ENCODE assay signal across 8 cellular contexts in the genomic region with DNA sequence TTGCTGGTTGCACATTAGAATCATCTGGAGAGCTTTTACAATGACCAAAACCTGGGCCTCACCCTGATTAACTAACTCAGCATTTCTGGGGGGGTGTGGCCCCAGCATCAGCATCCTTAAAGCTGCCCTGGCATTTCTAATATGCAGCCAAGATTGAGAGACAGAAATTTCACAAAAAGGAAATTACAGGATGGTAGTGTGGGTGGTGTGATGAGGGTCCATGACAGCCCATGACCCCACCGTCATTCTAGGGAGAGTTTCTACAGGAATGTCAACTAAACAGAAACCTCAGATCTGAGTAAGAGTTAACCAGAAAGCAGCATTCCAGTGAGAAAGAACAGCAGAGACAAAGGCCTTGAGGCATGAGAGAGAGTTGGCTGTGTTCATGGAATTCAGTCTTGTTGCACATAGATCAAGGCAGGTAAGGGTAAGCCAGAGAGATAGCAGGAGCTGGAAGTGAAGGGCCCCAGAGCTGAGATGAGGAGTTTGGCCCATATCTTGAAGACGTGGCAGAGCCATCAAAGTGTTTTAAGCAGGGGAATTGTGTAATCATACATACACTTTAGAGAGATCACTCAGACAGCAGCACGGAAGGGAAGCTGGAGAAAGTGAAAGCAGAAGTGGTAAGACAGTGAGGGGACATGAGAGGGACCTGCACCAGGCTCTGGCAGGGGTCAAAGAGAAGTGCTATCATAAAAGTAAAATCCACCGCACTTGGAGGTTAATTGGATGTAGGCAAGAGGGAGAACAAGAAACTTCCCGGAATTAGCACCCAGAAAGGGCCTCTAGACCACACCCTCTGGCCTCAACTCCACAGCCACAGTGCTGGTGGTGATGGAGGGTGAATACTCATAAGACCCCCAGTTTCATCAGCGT. TPM values are rescaled to one million over a fixed set of nuclear protein-coding genes. Genes with fewer than 3 reads are reported as not detected.
DNase-seq lines count a peak whose midpoint lies in the region; ATAC-seq and TF ChIP-seq lines count a peak whose summit lies in the region.

No MANE protein-coding gene starts in this region.

- 49% methylated on average over 6 of the region's 6 CpGs for WGBS in esophagus muscularis mucosa
- 8 to 20% (median 11%) methylated on average over 6 of the region's 6 CpGs for WGBS in ovary, 3 donors

- H3K27ac ChIP-seq in esophagus muscularis mucosa (replicated peaks in 1 of 4): peak overlapping the region; percentile 26 to 50 (median 41)
- peak overlapping the region; percentile 32 to 78 for H3K27ac ChIP-seq in ovary

- H3K27me3 ChIP-seq in esophagus muscularis mucosa (peaks cover 0 to 7% (median 0%) of the 10 kb centered on the region in 4 donors), ovary (no peaks in the 10 kb centered on the region)

- TF ChIP-seq POLR2A in esophagus muscularis mucosa (IDR thresholded peaks at IDR 0.05; ENCODE audit: low read depth): no peak
- TF ChIP-seq POLR2A in ovary (IDR thresholded peaks at IDR 0.05): no peak

- no peaks in the 10 kb centered on the region for H3K9me3 ChIP-seq in esophagus muscularis mucosa
- no peaks in the 10 kb centered on the region for H3K9me3 ChIP-seq in ovary

- H3K4me1 ChIP-seq in esophagus muscularis mucosa (peaks cover 0 to 8% (median 7%) of the 10 kb centered on the region in 4 donors), ovary (ENCODE audit: insufficient read depth) (peaks cover 13% of the 10 kb centered on the region)

- peak; percentile 71 for DNase-seq in EL
- DNase-seq in esophagus muscularis mucosa (ENCODE audit: extremely low spot score): no peak
- peak in 1 of 5 donors; percentile 41 for DNase-seq in ovary
- DNase-seq in NCI-H526 treated with DMSO at 0.1 percent for 48 hours (lab: John Stamatoyannopoulos, UW): no peak
- no peak for DNase-seq in NCI-H446 (lab: John Stamatoyannopoulos, UW)

- TF ChIP-seq EP300 in esophagus muscularis mucosa (IDR thresholded peaks at IDR 0.05): no peak
- TF ChIP-seq EP300 in ovary (IDR thresholded peaks at IDR 0.05): no peak

- ATAC-seq in GM21367 (IDR thresholded peaks at IDR 0.05; ENCODE audit: unreplicated experiment): peak; percentile 97
- peak; percentile 91 for ATAC-seq in HG03571 (IDR thresholded peaks at IDR 0.05; ENCODE audit: unreplicated experiment)

- TF ChIP-seq CTCF in WI38 (IDR thresholded peaks at IDR 0.05; ENCODE audit: low read depth, low read length) (no peak), esophagus muscularis mucosa (IDR thresholded peaks at IDR 0.05) (no peak), ovary (IDR thresholded peaks at IDR 0.05) (no peak)

- intact Hi-C loops in esophagus muscularis mucosa (cut with DNase I): no loop called here
- intact Hi-C loops in ovary (cut with DNase I): loop anchor here in 1 of 4 donors (10.0 kb wide), 1 partner anchor 84 kb away; no protein-coding TSS in a partner anchor

- H3K4me3 ChIP-seq in WI38 (ENCODE audit: low read depth, low read length) (peak overlapping the region; percentile 9; the same call in 1 of the 2 replicates), esophagus muscularis mucosa (peak overlapping the region; percentile 18 to 40 (median 26)), ovary (no peak overlapping the region)

- H3K36me3 ChIP-seq in esophagus muscularis mucosa (no peaks in the 10 kb centered on the region), ovary (no peaks in the 10 kb centered on the region)

RNA-seq across cellular contexts. Expression of gene TRABD2A, which starts 7.8 kb away (rescaled TPM):
- total RNA-seq in esophagus muscularis mucosa (1 to 10 TPM; 1.2 to 3.0 (median 2.1) TPM), ovary (10 to 100 TPM; 12.2 to 71.0 (median 24.3) TPM)
- polyA plus RNA-seq in ovary: 10 to 100 TPM; 33.3 to 35.7 TPM

RNA-seq across cellular contexts. Expression of gene TMSB10, which starts 16.8 kb away (rescaled TPM):
- total RNA-seq in esophagus muscularis mucosa (1,000 to 10,000 TPM; 1,300 to 2,755 (median 1,711) TPM), ovary (1,000 to 10,000 TPM; 1,247 to 5,558 (median 2,420) TPM)
- 1,000 to 10,000 TPM; 3,855 to 4,037 TPM for polyA plus RNA-seq in ovary
